Comparison of ENCODE assay signal across 1 cellular context in the genomic region with DNA sequence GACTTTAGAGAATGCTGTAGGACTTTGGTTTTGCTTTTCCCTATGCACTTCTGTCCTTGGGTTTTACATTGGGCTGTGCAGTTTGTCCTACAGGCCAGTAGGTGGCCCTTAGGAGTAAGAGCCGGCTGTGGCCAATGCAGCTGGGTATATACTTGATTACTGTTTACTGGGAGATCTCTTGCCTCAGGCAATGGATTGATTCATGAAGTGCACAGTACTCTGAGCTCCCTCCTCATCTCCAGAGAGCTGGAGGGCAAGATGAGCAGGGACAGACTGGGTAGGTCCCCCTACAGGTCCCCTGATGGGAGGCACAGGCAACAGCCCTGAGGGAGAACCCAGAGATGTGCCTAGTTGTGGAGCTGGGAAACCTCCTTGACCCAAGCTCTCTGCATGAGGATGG.
TF ChIP-seq lines count a peak whose summit lies in the region.

No MANE protein-coding gene starts in this region.

TF ChIP-seq in GM23338, 12 proteins besides CTCF, POLR2A, EP300 and RAD21 (continued from another document):
- TF ChIP-seq, protein P1, sequence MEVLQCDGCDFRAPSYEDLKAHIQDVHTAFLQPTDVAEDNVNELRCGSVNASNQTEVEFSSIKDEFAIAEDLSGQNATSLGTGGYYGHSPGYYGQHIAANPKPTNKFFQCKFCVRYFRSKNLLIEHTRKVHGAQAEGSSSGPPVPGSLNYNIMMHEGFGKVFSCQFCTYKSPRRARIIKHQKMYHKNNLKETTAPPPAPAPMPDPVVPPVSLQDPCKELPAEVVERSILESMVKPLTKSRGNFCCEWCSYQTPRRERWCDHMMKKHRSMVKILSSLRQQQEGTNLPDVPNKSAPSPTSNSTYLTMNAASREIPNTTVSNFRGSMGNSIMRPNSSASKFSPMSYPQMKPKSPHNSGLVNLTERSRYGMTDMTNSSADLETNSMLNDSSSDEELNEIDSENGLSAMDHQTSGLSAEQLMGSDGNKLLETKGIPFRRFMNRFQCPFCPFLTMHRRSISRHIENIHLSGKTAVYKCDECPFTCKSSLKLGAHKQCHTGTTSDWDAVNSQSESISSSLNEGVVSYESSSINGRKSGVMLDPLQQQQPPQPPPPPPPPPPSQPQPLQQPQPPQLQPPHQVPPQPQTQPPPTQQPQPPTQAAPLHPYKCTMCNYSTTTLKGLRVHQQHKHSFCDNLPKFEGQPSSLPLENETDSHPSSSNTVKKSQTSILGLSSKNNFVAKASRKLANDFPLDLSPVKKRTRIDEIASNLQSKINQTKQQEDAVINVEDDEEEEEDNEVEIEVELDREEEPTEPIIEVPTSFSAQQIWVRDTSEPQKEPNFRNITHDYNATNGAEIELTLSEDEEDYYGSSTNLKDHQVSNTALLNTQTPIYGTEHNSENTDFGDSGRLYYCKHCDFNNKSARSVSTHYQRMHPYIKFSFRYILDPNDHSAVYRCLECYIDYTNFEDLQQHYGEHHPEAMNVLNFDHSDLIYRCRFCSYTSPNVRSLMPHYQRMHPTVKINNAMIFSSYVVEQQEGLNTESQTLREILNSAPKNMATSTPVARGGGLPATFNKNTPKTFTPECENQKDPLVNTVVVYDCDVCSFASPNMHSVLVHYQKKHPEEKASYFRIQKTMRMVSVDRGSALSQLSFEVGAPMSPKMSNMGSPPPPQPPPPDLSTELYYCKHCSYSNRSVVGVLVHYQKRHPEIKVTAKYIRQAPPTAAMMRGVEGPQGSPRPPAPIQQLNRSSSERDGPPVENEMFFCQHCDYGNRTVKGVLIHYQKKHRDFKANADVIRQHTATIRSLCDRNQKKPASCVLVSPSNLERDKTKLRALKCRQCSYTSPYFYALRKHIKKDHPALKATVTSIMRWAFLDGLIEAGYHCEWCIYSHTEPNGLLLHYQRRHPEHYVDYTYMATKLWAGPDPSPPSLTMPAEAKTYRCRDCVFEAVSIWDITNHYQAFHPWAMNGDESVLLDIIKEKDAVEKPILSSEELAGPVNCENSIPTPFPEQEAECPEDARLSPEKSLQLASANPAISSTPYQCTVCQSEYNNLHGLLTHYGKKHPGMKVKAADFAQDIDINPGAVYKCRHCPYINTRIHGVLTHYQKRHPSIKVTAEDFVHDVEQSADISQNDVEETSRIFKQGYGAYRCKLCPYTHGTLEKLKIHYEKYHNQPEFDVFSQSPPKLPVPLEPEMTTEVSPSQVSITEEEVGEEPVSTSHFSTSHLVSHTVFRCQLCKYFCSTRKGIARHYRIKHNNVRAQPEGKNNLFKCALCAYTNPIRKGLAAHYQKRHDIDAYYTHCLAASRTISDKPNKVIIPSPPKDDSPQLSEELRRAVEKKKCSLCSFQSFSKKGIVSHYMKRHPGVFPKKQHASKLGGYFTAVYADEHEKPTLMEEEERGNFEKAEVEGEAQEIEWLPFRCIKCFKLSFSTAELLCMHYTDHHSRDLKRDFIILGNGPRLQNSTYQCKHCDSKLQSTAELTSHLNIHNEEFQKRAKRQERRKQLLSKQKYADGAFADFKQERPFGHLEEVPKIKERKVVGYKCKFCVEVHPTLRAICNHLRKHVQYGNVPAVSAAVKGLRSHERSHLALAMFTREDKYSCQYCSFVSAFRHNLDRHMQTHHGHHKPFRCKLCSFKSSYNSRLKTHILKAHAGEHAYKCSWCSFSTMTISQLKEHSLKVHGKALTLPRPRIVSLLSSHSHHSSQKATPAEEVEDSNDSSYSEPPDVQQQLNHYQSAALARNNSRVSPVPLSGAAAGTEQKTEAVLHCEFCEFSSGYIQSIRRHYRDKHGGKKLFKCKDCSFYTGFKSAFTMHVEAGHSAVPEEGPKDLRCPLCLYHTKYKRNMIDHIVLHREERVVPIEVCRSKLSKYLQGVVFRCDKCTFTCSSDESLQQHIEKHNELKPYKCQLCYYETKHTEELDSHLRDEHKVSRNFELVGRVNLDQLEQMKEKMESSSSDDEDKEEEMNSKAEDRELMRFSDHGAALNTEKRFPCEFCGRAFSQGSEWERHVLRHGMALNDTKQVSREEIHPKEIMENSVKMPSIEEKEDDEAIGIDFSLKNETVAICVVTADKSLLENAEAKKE (CRISPR knock-in tag; IDR thresholded peaks at IDR 0.05) = no peak
- TF ChIP-seq STAT1 (IDR thresholded peaks at IDR 0.05; ENCODE audit: unreplicated experiment) = no peak
- TF ChIP-seq CREB1 (CRISPR knock-in tag; IDR thresholded peaks at IDR 0.05; ENCODE audit: low read depth) = no peak
- TF ChIP-seq POLR2AphosphoS5 (IDR thresholded peaks at IDR 0.05; ENCODE audit: low read depth) = no peak
- no peak for TF ChIP-seq EZH2phosphoT487 (IDR thresholded peaks at IDR 0.05; ENCODE audit: unreplicated experiment)
- TF ChIP-seq JUNB (IDR thresholded peaks at IDR 0.05; ENCODE audit: unreplicated experiment) = no peak
- TF ChIP-seq NANOG (IDR thresholded peaks at IDR 0.05; ENCODE audit: borderline replicate concordance) = no peak
- no peak for TF ChIP-seq ZNF114 (CRISPR knock-in tag; IDR thresholded peaks at IDR 0.05)
- no peak for TF ChIP-seq EZH2 (IDR thresholded peaks at IDR 0.05; ENCODE audit: low read depth, unreplicated experiment)
